In genomic region chr2:119741868-119742267, GRCh38 we compare ENCODE assay signal across 30 cellular contexts.
"Had no signal": no experiment of that assay in that cellular context is flagged by ENCODE, and none has a peak within 500 bp of the region (broad histone marks: within the 10 kb centered on the region; RNA-seq: fewer than 3 reads in every experiment).

No MANE protein-coding gene starts in this region.

- H3K4me3 Mint-ChIP-seq: activated B cell treated with CpG ODN at 0.5 μM for 24 hours; activated CD8-positive, alpha-beta memory T cell treated with anti-CD3 and anti-CD28 coated beads, Interleukin-2, amount 10 ng/mL, durations not matched to agents 7 days and 5 days; activated CD8-positive, alpha-beta T cell treated with anti-CD3 and anti-CD28 coated beads, Interleukin-2, amount 10 ng/mL, durations not matched to agents 7 days and 5 days; activated naive CD8-positive, alpha-beta T cell treated with anti-CD3 and anti-CD28 coated beads, Interleukin-2, amount 10 ng/mL, durations not matched to agents 7 days and 5 days; mesothelial cell of epicardium; naive B cell; nephron progenitor cell; stimulated activated naive CD8-positive, alpha-beta T cell treated with anti-CD3 and anti-CD28 coated beads, Interleukin-15, Interleukin-2, amounts not matched to agents 100 ng/mL and 50 ng/mL, for 24 hours; T-helper 1 cell treated with Interleukin-12 subunit alpha and Interleukin-12 subunit beta and Interleukin-4 antibody, amounts not matched to agents 30 μg/mL and 1 μg/mL, for 36 hours had no signal

- H3K4me3 ChIP-seq: esophagus squamous epithelium, gastroesophageal sphincter, ovary, prostate gland, skin epidermis, upper lobe of left lung, vagina had no signal

- H3K9me3 ChIP-seq: esophagus squamous epithelium, gastroesophageal sphincter, ovary, prostate gland, upper lobe of left lung, vagina had no signal

- H3K36me3 Mint-ChIP-seq: activated CD8-positive, alpha-beta memory T cell treated with anti-CD3 and anti-CD28 coated beads, Interleukin-2, amount 10 ng/mL, durations not matched to agents 7 days and 5 days; activated naive CD8-positive, alpha-beta T cell treated with anti-CD3 and anti-CD28 coated beads, Interleukin-2, amount 10 ng/mL, durations not matched to agents 7 days and 5 days; mesothelial cell of epicardium had no signal

- H3K27me3 ChIP-seq: brain microvascular endothelial cell, esophagus squamous epithelium, gastroesophageal sphincter, ovary, upper lobe of left lung, vagina had no signal

- H3K4me1 Mint-ChIP-seq: activated B cell treated with CpG ODN at 0.5 μM for 24 hours, mesothelial cell of epicardium, naive B cell, nephron progenitor cell had no signal

- H3K9me3 Mint-ChIP-seq: activated B cell treated with CpG ODN at 0.5 μM for 24 hours; activated naive CD8-positive, alpha-beta T cell treated with anti-CD3 and anti-CD28 coated beads, Interleukin-2, amount 10 ng/mL, durations not matched to agents 7 days and 5 days; mesothelial cell of epicardium; naive B cell; nephron progenitor cell; stimulated activated naive CD8-positive, alpha-beta T cell treated with anti-CD3 and anti-CD28 coated beads, Interleukin-15, Interleukin-2, amounts not matched to agents 100 ng/mL and 50 ng/mL, for 24 hours; T-helper 1 cell treated with Interleukin-12 subunit alpha and Interleukin-12 subunit beta and Interleukin-4 antibody, amounts not matched to agents 30 μg/mL and 1 μg/mL, for 36 hours had no signal

- H3K27ac Mint-ChIP-seq: activated B cell treated with CpG ODN at 0.5 μM for 24 hours; activated CD8-positive, alpha-beta memory T cell treated with anti-CD3 and anti-CD28 coated beads, Interleukin-2, amount 10 ng/mL, durations not matched to agents 7 days and 5 days; activated CD8-positive, alpha-beta T cell treated with anti-CD3 and anti-CD28 coated beads, Interleukin-2, amount 10 ng/mL, durations not matched to agents 7 days and 5 days; activated naive CD8-positive, alpha-beta T cell treated with anti-CD3 and anti-CD28 coated beads, Interleukin-2, amount 10 ng/mL, durations not matched to agents 7 days and 5 days; mesothelial cell of epicardium; nephron progenitor cell; stimulated activated naive CD8-positive, alpha-beta T cell treated with anti-CD3 and anti-CD28 coated beads, Interleukin-15, Interleukin-2, amounts not matched to agents 100 ng/mL and 50 ng/mL, for 24 hours; T-helper 1 cell treated with Interleukin-12 subunit alpha and Interleukin-12 subunit beta and Interleukin-4 antibody, amounts not matched to agents 30 μg/mL and 1 μg/mL, for 36 hours had no signal

- DNase-seq: activated B cell treated with CpG ODN at 0.5 μM for 24 hours; activated CD8-positive, alpha-beta memory T cell treated with anti-CD3 and anti-CD28 coated beads, Interleukin-2, amount 10 ng/mL, durations not matched to agents 7 days and 5 days; activated CD8-positive, alpha-beta T cell treated with anti-CD3 and anti-CD28 coated beads, Interleukin-2, amount 10 ng/mL, durations not matched to agents 7 days and 5 days; activated naive CD4-positive, alpha-beta T cell; activated naive CD8-positive, alpha-beta T cell treated with anti-CD3 and anti-CD28 coated beads, Interleukin-2, amount 10 ng/mL, durations not matched to agents 7 days and 5 days; activated T-cell treated with anti-CD3 and anti-CD28 coated beads, Interleukin-2, amount 50 U/mL, for 48 hours; amniotic stem cell; brain microvascular endothelial cell; caudate nucleus; cortex of kidney; esophagus squamous epithelium; hippocampal formation; kidney; naive B cell; nephron progenitor cell; ovary; retina; stimulated activated CD4-positive, alpha-beta T cell treated with anti-CD3 and anti-CD28 coated beads, Interleukin-12 subunit alpha, Interleukin-12 subunit beta, amount 100 ng/mL, for 4 hours; stimulated activated CD4-positive, alpha-beta T cell treated with anti-CD3 and anti-CD28 coated beads, Interleukin-4, amount 100 ng/mL, for 1 hour; substantia nigra; T1000; upper lobe of left lung had no signal

- H3K27ac ChIP-seq: brain microvascular endothelial cell, esophagus squamous epithelium, gastroesophageal sphincter, ovary, prostate gland, skin epidermis, upper lobe of left lung, vagina had no signal

- H3K36me3 ChIP-seq: brain microvascular endothelial cell, esophagus squamous epithelium, gastroesophageal sphincter, ovary, prostate gland, upper lobe of left lung, vagina had no signal

- H3K4me1 ChIP-seq: gastroesophageal sphincter, prostate gland, vagina had no signal

- ATAC-seq: activated CD8-positive, alpha-beta memory T cell treated with anti-CD3 and anti-CD28 coated beads, Interleukin-2, amount 10 ng/mL, durations not matched to agents 7 days and 5 days; activated CD8-positive, alpha-beta T cell treated with anti-CD3 and anti-CD28 coated beads, Interleukin-2, amount 10 ng/mL, durations not matched to agents 7 days and 5 days; gastroesophageal sphincter; sciatic nerve had no signal
